ENCODE assay signal across 17 cellular contexts in genomic region chr3:124137264-124137663, GRCh38.
"Had no signal": no experiment of that assay in that cellular context is flagged by ENCODE, and none has a peak within 500 bp of the region (broad histone marks: within the 10 kb centered on the region; RNA-seq: fewer than 3 reads in every experiment).

No MANE protein-coding gene starts in this region.

- H3K27me3 ChIP-seq: ascending aorta, left lung, right atrium auricular region, tibial artery had no signal

- DNase-seq: activated CD4-positive, alpha-beta T cell treated with anti-CD3 and anti-CD28 coated beads, Interleukin-2, amount 50 U/mL, for 1 hour; activated CD4-positive, CD25-positive, alpha-beta regulatory T cell; activated CD8-positive, alpha-beta memory T cell treated with anti-CD3 and anti-CD28 coated beads, Interleukin-2, amount 50 U/mL, for 4 hours; activated effector memory CD4-positive, alpha-beta T cell treated with anti-CD3 and anti-CD28 coated beads, Interleukin-2, amount 50 U/mL, for 16 hours; activated naive CD4-positive, alpha-beta T cell treated with anti-CD3 and anti-CD28 coated beads, Interleukin-2, amount 50 U/mL, for 16 hours; activated T-cell treated with anti-CD3 and anti-CD28 coated beads, Interleukin-2, amount 50 U/mL, for 72 hours; foreskin melanocyte; kidney; left lung; midbrain; stimulated activated naive CD8-positive, alpha-beta T cell treated with anti-CD3 and anti-CD28 coated beads, Interleukin-15, Interleukin-2, amounts not matched to agents 100 U/mL and 50 U/mL, for 24 hours; substantia nigra; tibial artery had no signal

- ATAC-seq: activated T-cell treated with anti-CD3 and anti-CD28 coated beads, Interleukin-2, amount 50 U/mL, for 72 hours; left lung; stimulated activated naive CD8-positive, alpha-beta T cell treated with anti-CD3 and anti-CD28 coated beads, Interleukin-15, Interleukin-2, amounts not matched to agents 100 U/mL and 50 U/mL, for 24 hours had no signal

- H3K27ac ChIP-seq: coronary artery, left lung, prostate gland, right atrium auricular region, tibial artery had no signal

- H3K36me3 ChIP-seq: ascending aorta, left lung, prostate gland, right atrium auricular region, tibial artery had no signal

- H3K4me1 ChIP-seq: left lung, prostate gland had no signal

- H3K9me3 ChIP-seq: ascending aorta, left lung, prostate gland, right atrium auricular region, tibial artery had no signal

- H3K4me3 ChIP-seq: ascending aorta, coronary artery, left lung, prostate gland, right atrium auricular region, tibial artery had no signal
